22 cellular contexts compared by ENCODE assay signal in genomic region chr4:89741768-89742167, GRCh38.
"Had no signal": no experiment of that assay in that cellular context is flagged by ENCODE, and none has a peak within 500 bp of the region (broad histone marks: within the 10 kb centered on the region; RNA-seq: fewer than 3 reads in every experiment).

No MANE protein-coding gene starts in this region.

- H3K9me3 Mint-ChIP-seq: T-helper 1 cell treated with Interleukin-12 subunit alpha and Interleukin-12 subunit beta and Interleukin-4 antibody, amounts not matched to agents 30 μg/mL and 1 μg/mL, for 36 hours had no signal

- H3K27ac ChIP-seq: KMS-11, RWPE1 had no signal

- ATAC-seq: HepG2, Panc1, PC-3, T-cell had no signal

- H3K27ac Mint-ChIP-seq: T-cell; T-helper 1 cell treated with Interleukin-12 subunit alpha and Interleukin-12 subunit beta and Interleukin-4 antibody, amounts not matched to agents 30 μg/mL and 1 μg/mL, for 36 hours had no signal

- H3K9ac ChIP-seq: KMS-11, SK-N-SH had no signal

- H3K36me3 Mint-ChIP-seq: T-cell had no signal

- H3K4me1 Mint-ChIP-seq: T-cell had no signal

- FAIRE-seq: HepG2 had no signal

- H3K4me3 Mint-ChIP-seq: T-cell; T-helper 1 cell treated with Interleukin-12 subunit alpha and Interleukin-12 subunit beta and Interleukin-4 antibody, amounts not matched to agents 30 μg/mL and 1 μg/mL, for 36 hours had no signal

- H3K4me2 ChIP-seq: KMS-11, SK-N-SH had no signal

- H3K9me3 ChIP-seq: SK-N-SH had no signal

- DNase-seq: IMR-90, Kasumi-1, MM.1S, NCI-H1092 treated with DMSO at 0.1 percent for 48 hours, NCI-H1436, NCI-H187, NCI-H2029, NCI-H2081 treated with DMSO at 0.1 percent for 48 hours, NCI-H2171, NCI-H510A, NCI-H524 treated with DMSO at 0.1 percent for 48 hours, NCI-H82, PC-3, SHP77, SK-N-SH, SW 1271, T-cell had no signal
